In genomic region chr13:28885191-28885590, GRCh38 we compare ENCODE assay signal across 1 cellular context.
TF ChIP-seq lines count a peak whose summit lies in the region.

No MANE protein-coding gene starts in this region.

TF ChIP-seq in SK-N-SH, 30 proteins besides CTCF, POLR2A, EP300 and RAD21 (continued from another document):
- TF ChIP-seq GABPA (IDR thresholded peaks at IDR 0.05; ENCODE audit: low read depth) = no peak
- no peak for TF ChIP-seq MEF2A (IDR thresholded peaks at IDR 0.05; ENCODE audit: borderline replicate concordance, low read depth)
- no peak for TF ChIP-seq TCF12 (IDR thresholded peaks at IDR 0.05)
- no peak for TF ChIP-seq FOXM1 (IDR thresholded peaks at IDR 0.05; ENCODE audit: low read depth)
- TF ChIP-seq NFIC (IDR thresholded peaks at IDR 0.05; ENCODE audit: borderline replicate concordance) = no peak
- no peak for TF ChIP-seq REST (IDR thresholded peaks at IDR 0.05; ENCODE audit: low read depth, low read length)
- no peak for TF ChIP-seq EZH2phosphoT487 (IDR thresholded peaks at IDR 0.05; ENCODE audit: borderline replicate concordance, low read depth)
- no peak for TF ChIP-seq USF1 (IDR thresholded peaks at IDR 0.05; ENCODE audit: borderline replicate concordance, low read depth)
- no peak for TF ChIP-seq FOXJ3 (CRISPR knock-in tag; IDR thresholded peaks at IDR 0.05)
- TF ChIP-seq RXRA (IDR thresholded peaks at IDR 0.05; ENCODE audit: borderline replicate concordance, low read depth) = no peak
